ENCODE assay signal across 8 cellular contexts in genomic region chr2:30422437-30422805, GRCh38. TPM values are rescaled to one million over a fixed set of nuclear protein-coding genes. Genes with fewer than 3 reads are reported as not detected.
DNase-seq lines count a peak whose midpoint lies in the region; ATAC-seq and TF ChIP-seq lines count a peak whose summit lies in the region.

No MANE protein-coding gene starts in this region.

- H3K27ac ChIP-seq in PC-3 (ENCODE audit: low read length) = no peak overlapping the region
- H3K27ac ChIP-seq in lower lobe of right lung = peak overlapping the region; percentile 34

- ATAC-seq in PC-3 (peak; percentile 74), lower lobe of right lung (peak; percentile 81 to 87)

- no peaks in the 10 kb centered on the region for H3K27me3 Mint-ChIP-seq in activated naive CD4-positive, alpha-beta T cell treated with anti-CD3 and anti-CD28 coated beads for 36 hours (ENCODE audit: low read depth)
- peaks cover 2% of the 10 kb centered on the region for H3K27me3 Mint-ChIP-seq in endothelial cell (ENCODE audit: unreplicated experiment)

- no TSS peak for BruUV-seq in PC-3 (replicated peaks; lab: Mats Ljungman, UMichigan)

- H3K27me3 ChIP-seq in PC-3 (ENCODE audit: low read length) (no peaks in the 10 kb centered on the region), lower lobe of right lung (ENCODE audit: low read depth) (no peaks in the 10 kb centered on the region)

- no peaks in the 10 kb centered on the region for H3K9me3 ChIP-seq in PC-3 (ENCODE audit: low read length)
- H3K9me3 ChIP-seq in lower lobe of right lung = no peaks in the 10 kb centered on the region

- peaks cover 60% of the 10 kb centered on the region for H3K4me1 Mint-ChIP-seq in activated naive CD4-positive, alpha-beta T cell treated with anti-CD3 and anti-CD28 coated beads for 36 hours (ENCODE audit: low read depth)
- H3K4me1 Mint-ChIP-seq in endothelial cell (ENCODE audit: unreplicated experiment) = peaks cover 8% of the 10 kb centered on the region

- no peaks in the 10 kb centered on the region for H3K9me2 ChIP-seq in PC-3 (replicated peaks; ENCODE audit: low read length)

- H3K79me2 ChIP-seq in PC-3 (ENCODE audit: low read length) = no peaks in the 10 kb centered on the region

- DNase-seq in A172 (ENCODE audit: low spot score) (peak; percentile 21), GM20000 (ENCODE audit: low spot score) (peak; percentile 52), PC-3 (peak; percentile 32), lower lobe of right lung (peak; percentile 53), GM19240 (ENCODE audit: insufficient read length, low spot score) (no peak), endothelial cell (ENCODE audit: low spot score) (no peak)
- peak; percentile 95 for DNase-seq in activated naive CD4-positive, alpha-beta T cell treated with anti-CD3 and anti-CD28 coated beads for 36 hours
- peak; percentile 35 to 44 for DNase-seq in stimulated activated CD8-positive, alpha-beta memory T cell treated with anti-CD3 and anti-CD28 coated beads, Interleukin-7, amount 100 ng/mL, for 1 hour (ENCODE audit: low read depth in 2 of 2)

- POLR2A ChIA-PET in PC-3 (lab: Charles Lee; ENCODE audit: unreplicated experiment) = interaction anchor here (0.6 kb wide), 1 partner anchor 453 kb away, joined by 3 read pairs; no protein-coding TSS in a partner anchor

- TF ChIP-seq CTCF in GM20000 (IDR thresholded peaks at IDR 0.05; ENCODE audit: extremely low read depth, missing control alignments) = no peak
- TF ChIP-seq CTCF in PC-3 (conservative IDR thresholded peaks at IDR 0.05; ENCODE audit: low read depth, low read length) = no peak
- TF ChIP-seq CTCF in lower lobe of right lung (IDR thresholded peaks at IDR 0.05) = no peak
- TF ChIP-seq CTCF in endothelial cell (IDR thresholded peaks at IDR 0.05; ENCODE audit: unreplicated experiment) = no peak

- H3K36me3 ChIP-seq in PC-3 (ENCODE audit: low read depth, low read length) (no peaks in the 10 kb centered on the region), lower lobe of right lung (no peaks in the 10 kb centered on the region)

- intact Hi-C loops in PC-3 (cut with micrococcal nuclease) = no loop called here
- intact Hi-C loops in activated naive CD4-positive, alpha-beta T cell treated with anti-CD3 and anti-CD28 coated beads for 36 hours (cut with micrococcal nuclease) = loop anchor here (1.0 to 2.0 kb wide), 15 partner anchors 12 to 284 kb away; partner anchors contain the start of gene LBH
- intact Hi-C loops in lower lobe of right lung (cut with DNase I) = no loop called here

- H3K36me3 Mint-ChIP-seq in activated naive CD4-positive, alpha-beta T cell treated with anti-CD3 and anti-CD28 coated beads for 36 hours (ENCODE audit: low read depth) = no peaks in the 10 kb centered on the region
- no peaks in the 10 kb centered on the region for H3K36me3 Mint-ChIP-seq in endothelial cell (ENCODE audit: low read depth, unreplicated experiment)

- H3K4me1 ChIP-seq in PC-3 (ENCODE audit: insufficient read depth, low read length) (peaks cover 9% of the 10 kb centered on the region), lower lobe of right lung (peaks cover 7% of the 10 kb centered on the region)

- H3K4me3 ChIP-seq in PC-3 (ENCODE audit: low read length) (no peak overlapping the region), lower lobe of right lung (no peak overlapping the region)

- no peaks in the 10 kb centered on the region for H4K20me1 ChIP-seq in PC-3 (ENCODE audit: low read length)

- 0 out of 2 replicates have a peak overlapping the region, but pooled peaks have one; percentile 18 for H3K4me2 ChIP-seq in PC-3 (ENCODE audit: low read length)

- CTCF ChIA-PET in PC-3 (lab: Charles Lee) = no interaction called here
- CTCF ChIA-PET in activated naive CD4-positive, alpha-beta T cell treated with anti-CD3 and anti-CD28 coated beads for 36 hours (lab: Charles Lee) = interaction anchor here (0.6 to 2.6 kb wide), 15 partner anchors 10 to 289 kb away, joined by 3 to 10 read pairs (median 4); partner anchors contain the start of gene LCLAT1

- no peaks in the 10 kb centered on the region for H3F3A ChIP-seq in PC-3 (ENCODE audit: low read length, unreplicated experiment)

- H2AFZ ChIP-seq in PC-3 (ENCODE audit: low read length) = no peak overlapping the region

- H3K4me3 Mint-ChIP-seq in activated naive CD4-positive, alpha-beta T cell treated with anti-CD3 and anti-CD28 coated beads for 36 hours = peak overlapping the region; percentile 74
- H3K4me3 Mint-ChIP-seq in endothelial cell (ENCODE audit: unreplicated experiment) = no peak overlapping the region

- H3K9me3 Mint-ChIP-seq in activated naive CD4-positive, alpha-beta T cell treated with anti-CD3 and anti-CD28 coated beads for 36 hours = no peaks in the 10 kb centered on the region
- H3K9me3 Mint-ChIP-seq in endothelial cell (ENCODE audit: unreplicated experiment) = no peaks in the 10 kb centered on the region

- H3K9ac ChIP-seq in PC-3 (ENCODE audit: low read length) = no peak overlapping the region

- peak overlapping the region; percentile 94 for H3K27ac Mint-ChIP-seq in activated naive CD4-positive, alpha-beta T cell treated with anti-CD3 and anti-CD28 coated beads for 36 hours
- no peak overlapping the region for H3K27ac Mint-ChIP-seq in endothelial cell (ENCODE audit: unreplicated experiment)

RNA-seq across cellular contexts. Expression of gene LCLAT1, which starts 24.6 kb away (rescaled TPM):
- total RNA-seq in A172 (2014; rRNA removed; shearing (Covaris generic)) = 19.0 and 27.7 TPM in 2 replicates
- 19.5 and 22.0 TPM in 2 replicates for total RNA-seq in PC-3 (2014; rRNA removed)
- total RNA-seq in activated naive CD4-positive, alpha-beta T cell treated with anti-CD3 and anti-CD28 coated beads for 36 hours = 10 to 100 TPM; 18.8 to 22.8 TPM
- 13.0 TPM for total RNA-seq in lower lobe of right lung
- 20.9 TPM for total RNA-seq in endothelial cell (ENCODE audit: unreplicated experiment)

Comparison
In these comparisons a context has a peak if more than half of its experiments do, and no peak if none do; other contexts are left out.
1. DNase-seq: peak in A172 (single experiment), GM20000 (single experiment), PC-3 (single experiment), activated naive CD4-positive, alpha-beta T cell treated with anti-CD3 and anti-CD28 coated beads for 36 hours (single experiment), lower lobe of right lung (single experiment) and stimulated activated CD8-positive, alpha-beta memory T cell treated with anti-CD3 and anti-CD28 coated beads, Interleukin-7, amount 100 ng/mL, for 1 hour (2 of 2); none in GM19240 (single experiment) and endothelial cell (single experiment).